Comparison of ENCODE assay signal across 8 cellular contexts in the genomic region with DNA sequence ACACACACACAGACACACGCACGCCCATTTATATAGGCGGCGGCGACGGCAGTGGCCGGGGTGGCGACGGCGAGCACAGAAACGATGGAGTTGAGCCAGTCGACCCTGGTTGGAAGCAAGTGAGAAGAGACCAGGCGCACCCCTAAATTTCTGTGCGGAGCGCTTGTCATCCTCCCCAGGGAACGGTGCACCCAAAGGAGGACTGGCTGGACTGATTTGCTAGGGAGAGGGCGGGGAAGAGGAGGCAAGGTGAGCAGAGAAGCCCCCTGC. TPM values are rescaled to one million over a fixed set of nuclear protein-coding genes. Genes with fewer than 3 reads are reported as not detected.
DNase-seq lines count a peak whose midpoint lies in the region; ATAC-seq and TF ChIP-seq lines count a peak whose summit lies in the region.

No MANE protein-coding gene starts in this region.

- no peak overlapping the region for H3K27ac Mint-ChIP-seq in T-cell

- H3K4me3 ChIP-seq in HCT116 (replicated peaks in 1 of 2; ENCODE audit: low read depth in 1 of 2, low read length in 2 of 2) (peak overlapping the region; percentile 62 to 65), adipocyte (ENCODE audit: low read length) (peak overlapping the region; percentile 88), iPS DF 6.9 (ENCODE audit: low read length) (peak overlapping the region; percentile 73; the same call in 1 of the 2 replicates), skeletal muscle satellite cell (ENCODE audit: low read length) (peak overlapping the region; percentile 66), Karpas-422 (ENCODE audit: low read length) (no peak overlapping the region)

- H3K36me3 Mint-ChIP-seq in T-cell: no peaks in the 10 kb centered on the region

- H3K79me2 ChIP-seq in HCT116 (ENCODE audit: insufficient read depth, low read length): peaks cover 7% of the 10 kb centered on the region; the same call in 1 of the 2 replicates
- no peaks in the 10 kb centered on the region for H3K79me2 ChIP-seq in Karpas-422 (ENCODE audit: low read length)

- intact Hi-C loops in HCT116 (cut with micrococcal nuclease): loop anchor here (1.0 to 10.0 kb wide), 4 partner anchors 37 to 317 kb away; no protein-coding TSS in a partner anchor

- peaks cover 0 to 6% (median 0%) of the 10 kb centered on the region in 3 donors for H3K4me1 Mint-ChIP-seq in T-cell

- no peak for TF ChIP-seq RAD21 in HCT116 (IDR thresholded peaks at IDR 0.05; ENCODE audit: low read depth)

- DNase-seq in HCT116 (ENCODE audit: low read depth, low spot score) (no peak), adipocyte (ENCODE audit: low read depth) (no peak), iPS DF 6.9 (ENCODE audit: low read depth, low spot score) (no peak), T-cell (no peak), Karpas-422 (no peak)
- no peak for DNase-seq in activated CD4-positive, CD25-positive, alpha-beta regulatory T cell treated with anti-CD3 and anti-CD28 coated beads, Interleukin-2, amount 50 U/mL, for 72 hours

- H3K9me2 ChIP-seq in HCT116 (ENCODE audit: insufficient read depth) (no peaks in the 10 kb centered on the region), Karpas-422 (replicated peaks; ENCODE audit: insufficient read depth, low read length) (no peaks in the 10 kb centered on the region)

- no peaks in the 10 kb centered on the region for H3K9me3 Mint-ChIP-seq in T-cell

- H2AFZ ChIP-seq in HCT116 (ENCODE audit: low read depth, low read length, poor library complexity, severe bottlenecking) (no peak overlapping the region), Karpas-422 (ENCODE audit: low read length) (no peak overlapping the region)

- H3K4me2 ChIP-seq in HCT116 (ENCODE audit: low read length) (peak overlapping the region; percentile 89), skeletal muscle satellite cell (ENCODE audit: low read length) (peak overlapping the region; percentile 88), Karpas-422 (ENCODE audit: low read depth, low read length, poor library complexity, severe bottlenecking) (no peak overlapping the region)

- no peaks in the 10 kb centered on the region for H3K36me3 ChIP-seq in HCT116 (ENCODE audit: control insufficient read depth in 1 of 2, insufficient read depth in 2 of 2, low read length in 2 of 2)
- no peaks in the 10 kb centered on the region for H3K36me3 ChIP-seq in adipocyte (ENCODE audit: control insufficient read depth, insufficient read depth, low read length, severe bottlenecking)
- no peaks in the 10 kb centered on the region for H3K36me3 ChIP-seq in iPS DF 6.9 (ENCODE audit: control insufficient read depth, insufficient read depth, low read length)
- no peaks in the 10 kb centered on the region for H3K36me3 ChIP-seq in skeletal muscle satellite cell (ENCODE audit: insufficient read depth, low read length)
- H3K36me3 ChIP-seq in Karpas-422 (ENCODE audit: insufficient read depth, low read length): no peaks in the 10 kb centered on the region

- ATAC-seq in HCT116 (peak; percentile 26; the same call in 1 of the 2 replicates), T-cell (replicated peaks in 1 of 4) (no peak), HG02642 (IDR thresholded peaks at IDR 0.05; ENCODE audit: poor library complexity, unreplicated experiment) (no peak)

- H3K27me3 Mint-ChIP-seq in T-cell: peaks cover 29 to 36% of the 10 kb centered on the region in 2 donors

- H4K20me1 ChIP-seq in HCT116 (ENCODE audit: insufficient read depth) (no peaks in the 10 kb centered on the region), Karpas-422 (ENCODE audit: insufficient read depth, low read depth, low read length) (no peaks in the 10 kb centered on the region)

- TF ChIP-seq CTCF in HCT116 (IDR thresholded peaks at IDR 0.05 in 2 of 3, conservative IDR thresholded peaks at IDR 0.05 in 1 of 3; ENCODE audit: borderline replicate concordance in 1 of 3, insufficient read depth in 1 of 3, low read depth in 2 of 3, low read length in 2 of 3): no peak

- CTCF ChIA-PET in HCT116 (lab: Charles Lee): no interaction called here
- CTCF ChIA-PET in T-cell (lab: Charles Lee): no interaction called here

- no peaks in the 10 kb centered on the region for H3K9me3 ChIP-seq in HCT116 (ENCODE audit: control insufficient read depth in 1 of 2, insufficient read depth in 1 of 2, low read depth in 1 of 2, low read length in 2 of 2)
- no peaks in the 10 kb centered on the region for H3K9me3 ChIP-seq in adipocyte (ENCODE audit: control insufficient read depth, low read length)
- no peaks in the 10 kb centered on the region for H3K9me3 ChIP-seq in iPS DF 6.9 (ENCODE audit: control insufficient read depth, insufficient read depth, low read length)
- no peaks in the 10 kb centered on the region for H3K9me3 ChIP-seq in skeletal muscle satellite cell (replicated peaks; ENCODE audit: low read length)
- H3K9me3 ChIP-seq in Karpas-422 (ENCODE audit: low read length): no peaks in the 10 kb centered on the region; the same call in 1 of the 2 replicates

- TF ChIP-seq POLR2A in HCT116 (IDR thresholded peaks at IDR 0.05; ENCODE audit: borderline replicate concordance, extremely low read depth, insufficient read depth, insufficient read length): no peak

- H3K27me3 ChIP-seq in HCT116 (ENCODE audit: insufficient read depth, low read length) (no peaks in the 10 kb centered on the region), adipocyte (replicated peaks; ENCODE audit: control insufficient read depth, insufficient read depth, low read length) (no peaks in the 10 kb centered on the region), iPS DF 6.9 (ENCODE audit: control insufficient read depth, insufficient read depth, low read length) (peaks cover 14% of the 10 kb centered on the region), skeletal muscle satellite cell (ENCODE audit: control insufficient read depth, insufficient read depth, low read length) (peaks cover 29% of the 10 kb centered on the region), Karpas-422 (ENCODE audit: low read length) (no peaks in the 10 kb centered on the region)

- WGBS in iPS DF 6.9 (ENCODE audit: insufficient coverage, insufficient read length): no CpG with 5 or more reads among the region's 17 CpGs

- H3K27ac ChIP-seq in HCT116 (ENCODE audit: low read depth, low read length) (peak overlapping the region; percentile 55; the same call in 1 of the 2 replicates), iPS DF 6.9 (ENCODE audit: low read length) (no peak overlapping the region), Karpas-422 (ENCODE audit: low read length) (no peak overlapping the region)

- no peak overlapping the region for H3K4me3 Mint-ChIP-seq in T-cell

- POLR2A ChIA-PET in HCT116 (lab: Charles Lee) (no interaction called here), T-cell (lab: Charles Lee) (no interaction called here)

- RAD21 ChIA-PET in HCT116 (lab: Charles Lee; ENCODE audit: low non-redundant PET in 1 of 2, low total read pairs in 2 of 2, uncharacterized antibody in 2 of 2, unreplicated experiment in 2 of 2): no interaction called here

- TSS peak; percentile 44 for BruUV-seq in HCT116 (replicated peaks; lab: Mats Ljungman, UMichigan)

- H3K4me1 ChIP-seq in HCT116 (ENCODE audit: control insufficient read depth in 1 of 2, insufficient read depth in 2 of 2, low read length in 2 of 2): peaks cover 2 to 16% of the 10 kb centered on the region in 2 experiments; a peak in 2 of 4 replicates
- peaks cover 3% of the 10 kb centered on the region for H3K4me1 ChIP-seq in adipocyte (ENCODE audit: control insufficient read depth, insufficient read depth, low read length)
- peaks cover 2% of the 10 kb centered on the region; the same call in 1 of the 2 replicates for H3K4me1 ChIP-seq in iPS DF 6.9 (ENCODE audit: control insufficient read depth, insufficient read depth, low read length)
- no peaks in the 10 kb centered on the region for H3K4me1 ChIP-seq in skeletal muscle satellite cell (ENCODE audit: control insufficient read depth, insufficient read depth, low read length)
- H3K4me1 ChIP-seq in Karpas-422 (ENCODE audit: low read length): no peaks in the 10 kb centered on the region

- H3K9ac ChIP-seq in HCT116 (ENCODE audit: low read length): peak overlapping the region; percentile 64
- H3K9ac ChIP-seq in adipocyte (ENCODE audit: low read length): peak overlapping the region; percentile 85
- no peak overlapping the region for H3K9ac ChIP-seq in skeletal muscle satellite cell (ENCODE audit: low read depth, low read length)
- H3K9ac ChIP-seq in Karpas-422 (ENCODE audit: low read length): no peak overlapping the region

TF ChIP-seq in HCT116, 20 proteins besides CTCF, POLR2A, EP300 and RAD21:
- no peak for TF ChIP-seq YY1 (IDR thresholded peaks at IDR 0.05; ENCODE audit: extremely low read depth, insufficient replicate concordance, low read depth, low read length)
- no peak for TF ChIP-seq ZNF274 (IDR thresholded peaks at IDR 0.05; ENCODE audit: low read depth, low read length)
- TF ChIP-seq EZH2 (IDR thresholded peaks at IDR 0.05): no peak
- no peak for TF ChIP-seq SIN3A (IDR thresholded peaks at IDR 0.05; ENCODE audit: low read depth)
- no peak for TF ChIP-seq ELF1 (IDR thresholded peaks at IDR 0.05; ENCODE audit: borderline replicate concordance, low read depth)
- TF ChIP-seq FOSL1 (IDR thresholded peaks at IDR 0.05; ENCODE audit: low read depth): no peak
- no peak for TF ChIP-seq MAX (IDR thresholded peaks at IDR 0.05)
TF ChIP-seq in HCT116: peak in this region for 0.

RNA-seq across cellular contexts. Expression of gene NHS, which starts 0.3 kb away (rescaled TPM):
- 5.7 TPM for total RNA-seq in HCT116 (2021; ENCODE audit: unreplicated experiment)
- 1.6 and 2.3 TPM in 2 replicates for polyA plus RNA-seq in HCT116 (2012)
- total RNA-seq in skeletal muscle satellite cell (2012; rRNA removed): 0.22 and 0.25 TPM in 2 replicates
- under 1 TPM in 4 of 5 donors, not detected in 1; 0.03 to 0.20 (median 0.11) TPM for total RNA-seq in T-cell
- 0.15 TPM in 1 of 2 replicates, not detected in the other for total RNA-seq in Karpas-422 (2014; rRNA removed; shearing (Covaris generic); ENCODE audit: low replicate concordance)

Comparison
In these comparisons a context has a peak if more than half of its experiments do, and no peak if none do; other contexts are left out.
1. H3K9ac ChIP-seq: peak in HCT116 (single experiment) and adipocyte (single experiment); none in skeletal muscle satellite cell (single experiment) and Karpas-422 (single experiment).